In the genomic region with DNA sequence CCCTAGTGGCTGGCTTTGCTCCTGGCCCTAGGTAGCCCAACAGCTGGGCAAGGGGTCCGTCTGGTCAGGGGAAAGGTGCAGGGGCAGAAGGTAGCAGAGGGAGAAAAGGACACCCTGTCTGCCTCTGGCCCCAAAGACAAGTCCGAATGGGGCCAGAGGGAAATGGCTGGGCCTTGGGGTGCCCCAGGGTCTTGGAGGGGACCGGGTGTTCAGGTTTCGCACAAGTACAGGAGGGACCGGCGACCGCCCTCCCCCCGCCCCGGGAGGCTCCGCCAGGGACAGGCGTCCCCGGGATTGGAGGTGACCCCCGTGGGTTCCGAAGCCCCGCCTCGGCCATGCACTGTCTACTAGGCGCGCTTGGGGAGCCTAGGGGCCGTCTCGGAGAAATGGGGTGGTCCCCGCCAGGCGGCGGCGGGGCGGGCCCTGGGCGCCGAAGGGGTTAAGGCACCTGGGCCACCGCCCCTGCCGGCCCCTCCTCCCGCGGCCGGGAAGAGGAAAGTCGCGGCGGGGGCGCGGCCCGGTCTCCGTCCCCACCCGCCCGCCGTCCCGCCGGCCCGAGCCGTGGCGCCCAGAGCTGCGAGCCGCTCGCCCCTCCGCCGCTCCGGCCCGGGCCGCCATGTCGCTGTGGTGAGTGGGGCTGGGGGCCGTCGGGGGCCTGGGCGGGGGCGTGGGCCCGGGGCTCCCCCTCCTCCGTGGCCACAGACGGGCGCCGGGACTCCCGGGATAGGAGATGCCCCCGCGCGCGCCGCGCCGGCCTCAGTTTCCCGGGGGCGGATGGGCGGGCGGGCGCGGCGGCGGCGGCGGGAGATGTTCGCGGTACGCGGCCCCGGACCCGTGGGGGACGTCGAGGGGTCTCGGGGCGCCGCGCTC, we compare ENCODE assay signal across 7 cellular contexts. TPM values are rescaled to one million over a fixed set of nuclear protein-coding genes. Genes with fewer than 3 reads are reported as not detected.
DNase-seq lines count a peak whose midpoint lies in the region; ATAC-seq and TF ChIP-seq lines count a peak whose summit lies in the region.

A gene with protein sequence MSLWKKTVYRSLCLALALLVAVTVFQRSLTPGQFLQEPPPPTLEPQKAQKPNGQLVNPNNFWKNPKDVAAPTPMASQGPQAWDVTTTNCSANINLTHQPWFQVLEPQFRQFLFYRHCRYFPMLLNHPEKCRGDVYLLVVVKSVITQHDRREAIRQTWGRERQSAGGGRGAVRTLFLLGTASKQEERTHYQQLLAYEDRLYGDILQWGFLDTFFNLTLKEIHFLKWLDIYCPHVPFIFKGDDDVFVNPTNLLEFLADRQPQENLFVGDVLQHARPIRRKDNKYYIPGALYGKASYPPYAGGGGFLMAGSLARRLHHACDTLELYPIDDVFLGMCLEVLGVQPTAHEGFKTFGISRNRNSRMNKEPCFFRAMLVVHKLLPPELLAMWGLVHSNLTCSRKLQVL (plus strand): TSS at position 523 of the 870 bp plus-strand sequence. CDS start 94 bp downstream, at position 617.

- DNase-seq in RWPE2 (ENCODE audit: low spot score) (no peak), right cardiac atrium (no peak), sciatic nerve (ENCODE audit: low spot score) (no peak)
- no peak for DNase-seq in activated CD4-positive, alpha-beta T cell treated with anti-CD3 and anti-CD28 coated beads, Interleukin-2, amount 50 U/mL, for 4 hours

- peak within 1 kb of the TSS; percentile 98 for H3K4me3 Mint-ChIP-seq in stimulated activated memory B cell treated with anti-CD40 and anti-IgM and Interleukin-4, amounts not matched to agents 10 μg/mL and 1 μg/mL and 100 μg/mL, for 72 hours

- H3K9me3 ChIP-seq in RWPE2 (ENCODE audit: severe bottlenecking) (no peaks in the 10 kb centered on the region), right cardiac atrium (ENCODE audit: control insufficient read depth, low read length) (no peaks in the 10 kb centered on the region)

- H3K4me3 ChIP-seq in RWPE2 (ENCODE audit: severe bottlenecking) (peak within 1 kb of the TSS; percentile 33), right cardiac atrium (ENCODE audit: low read length) (peak within 1 kb of the TSS; percentile 73)

- peaks cover 68% of the 10 kb centered on the region for H3K4me1 Mint-ChIP-seq in stimulated activated memory B cell treated with anti-CD40 and anti-IgM and Interleukin-4, amounts not matched to agents 10 μg/mL and 1 μg/mL and 100 μg/mL, for 72 hours

- intact Hi-C loops in right cardiac atrium (cut with DNase I): loop anchor here in 3 of 4 donors (2.0 to 10.0 kb wide), 3 partner anchors 98 to 101 kb away; no protein-coding TSS in a partner anchor
- intact Hi-C loops in sciatic nerve (cut with DNase I): loop anchor here (10.0 kb wide), 1 partner anchor 101 kb away; no protein-coding TSS in a partner anchor

- H3K27ac Mint-ChIP-seq in stimulated activated memory B cell treated with anti-CD40 and anti-IgM and Interleukin-4, amounts not matched to agents 10 μg/mL and 1 μg/mL and 100 μg/mL, for 72 hours: peak within 1 kb of the TSS; percentile 99

- no peak for TF ChIP-seq CTCF in RWPE2 (IDR thresholded peaks at IDR 0.05; ENCODE audit: poor library complexity, severe bottlenecking)

- no peaks in the 10 kb centered on the region for H3K9me3 Mint-ChIP-seq in stimulated activated memory B cell treated with anti-CD40 and anti-IgM and Interleukin-4, amounts not matched to agents 10 μg/mL and 1 μg/mL and 100 μg/mL, for 72 hours

- H3K4me1 ChIP-seq in RWPE2 (ENCODE audit: insufficient read depth, poor library complexity, severe bottlenecking) (no peaks in the 10 kb centered on the region), right cardiac atrium (ENCODE audit: control insufficient read depth, insufficient read depth, low read length) (peaks cover 4% of the 10 kb centered on the region)

- H3K27me3 ChIP-seq in RWPE2 (ENCODE audit: insufficient read depth, poor library complexity, severe bottlenecking) (peaks cover 12% of the 10 kb centered on the region), right cardiac atrium (ENCODE audit: control insufficient read depth, insufficient read depth) (no peaks in the 10 kb centered on the region)

- H3K27me3 Mint-ChIP-seq in stimulated activated memory B cell treated with anti-CD40 and anti-IgM and Interleukin-4, amounts not matched to agents 10 μg/mL and 1 μg/mL and 100 μg/mL, for 72 hours: no peaks in the 10 kb centered on the region

- ATAC-seq in GM21381 (IDR thresholded peaks at IDR 0.05; ENCODE audit: unreplicated experiment) (peak; percentile 27), RWPE2 (ENCODE audit: low read depth) (no peak), right cardiac atrium (no peak), GM21367 (IDR thresholded peaks at IDR 0.05; ENCODE audit: unreplicated experiment) (no peak), sciatic nerve (no peak)
- ATAC-seq in stimulated activated memory B cell treated with anti-CD40 and anti-IgM and Interleukin-4, amounts not matched to agents 10 μg/mL and 1 μg/mL and 100 μg/mL, for 72 hours: peak; percentile 2

- H3K36me3 Mint-ChIP-seq in stimulated activated memory B cell treated with anti-CD40 and anti-IgM and Interleukin-4, amounts not matched to agents 10 μg/mL and 1 μg/mL and 100 μg/mL, for 72 hours: peaks cover 12% of the 10 kb centered on the region

- 4% methylated on average over 95 of the region's 95 CpGs for WGBS in right cardiac atrium

- H3K36me3 ChIP-seq in RWPE2 (ENCODE audit: low read depth): no peaks in the 10 kb centered on the region

- H3K27ac ChIP-seq in RWPE2 (ENCODE audit: poor library complexity, severe bottlenecking) (no peak within 1 kb of the TSS), right cardiac atrium (ENCODE audit: low read length) (no peak within 1 kb of the TSS)

RNA-seq across cellular contexts. Expression of the gene that starts here (rescaled TPM):
- total RNA-seq in right cardiac atrium (1 to 10 TPM; 4.1 to 7.3 (median 5.9) TPM), sciatic nerve (4.2 TPM)
- polyA plus RNA-seq in right cardiac atrium: 2.5 TPM

Comparison
In these comparisons a context has a peak if more than half of its experiments do, and no peak if none do; other contexts are left out.
1. ATAC-seq: peak in GM21381 (single experiment) and stimulated activated memory B cell treated with anti-CD40 and anti-IgM and Interleukin-4, amounts not matched to agents 10 μg/mL and 1 μg/mL and 100 μg/mL, for 72 hours (single experiment); none in RWPE2 (single experiment), right cardiac atrium (0 of 2), GM21367 (single experiment) and sciatic nerve (single experiment).